ENCODE assay signal across 8 cellular contexts in genomic region chr9:35071814-35072460, GRCh38. TPM values are rescaled to one million over a fixed set of nuclear protein-coding genes. Genes with fewer than 3 reads are reported as not detected.
DNase-seq lines count a peak whose midpoint lies in the region; ATAC-seq and TF ChIP-seq lines count a peak whose summit lies in the region.

No MANE protein-coding gene starts in this region.

- peaks cover 32% of the 10 kb centered on the region for H4K20me1 ChIP-seq in MM.1S (ENCODE audit: insufficient read depth, low read length)

- peaks cover 29% of the 10 kb centered on the region for H3K4me1 Mint-ChIP-seq in progenitor cell of endocrine pancreas (ENCODE audit: low read depth)

- H3K4me3 Mint-ChIP-seq in progenitor cell of endocrine pancreas (ENCODE audit: low read depth) = peak overlapping the region; percentile 93

- H3K79me2 ChIP-seq in MM.1S (ENCODE audit: low read length) = peaks cover 75% of the 10 kb centered on the region

- DNase-seq in GM10266 (ENCODE audit: extremely low spot score) (peak; percentile 86), MM.1S (peak; percentile 79), SW 1271 (lab: John Stamatoyannopoulos, UW) (peak; percentile 46 to 64), left cardiac atrium (peak; percentile 91), progenitor cell of endocrine pancreas (ENCODE audit: low spot score, unreplicated experiment) (peak; percentile 78), upper lobe of right lung (peak; percentile 95)

- peak; percentile 43 for TF ChIP-seq CTCF in GM10266 (IDR thresholded peaks at IDR 0.05; ENCODE audit: control insufficient read depth, insufficient read depth, low read depth, missing control alignments)
- TF ChIP-seq CTCF in HEK293 (tag by site-specific recombination; IDR thresholded peaks at IDR 0.05) = peak; percentile 79; the same call in 1 of the 2 replicates
- TF ChIP-seq CTCF in MM.1S (IDR thresholded peaks at IDR 0.05; ENCODE audit: low read length) = no peak; the same call in 1 of the 2 replicates
- peak; percentile 56 for TF ChIP-seq CTCF in progenitor cell of endocrine pancreas (IDR thresholded peaks at IDR 0.05; ENCODE audit: unreplicated experiment)
- peak; percentile 46 for TF ChIP-seq CTCF in upper lobe of right lung (IDR thresholded peaks at IDR 0.05)

- H3K27me3 ChIP-seq in MM.1S (replicated peaks; ENCODE audit: insufficient read depth, low read length) = no peaks in the 10 kb centered on the region
- no peaks in the 10 kb centered on the region for H3K27me3 ChIP-seq in upper lobe of right lung

- H3K9me3 Mint-ChIP-seq in progenitor cell of endocrine pancreas (ENCODE audit: low read depth) = no peaks in the 10 kb centered on the region

- H3K27ac Mint-ChIP-seq in progenitor cell of endocrine pancreas = peak overlapping the region; percentile 99

- WGBS in adipose tissue, 3 donors = 0 to 1% (median 0%) methylated on average over 44 to 79 of the region's 79 CpGs

- H3K9ac ChIP-seq in MM.1S (ENCODE audit: low read length) = peak overlapping the region; percentile 99

- peaks cover 3% of the 10 kb centered on the region; the same call in 1 of the 2 replicates for H3K4me1 ChIP-seq in HEK293 (ENCODE audit: control insufficient read depth, insufficient read depth, low read length)
- H3K4me1 ChIP-seq in MM.1S (ENCODE audit: low read length) = peaks cover 22% of the 10 kb centered on the region
- peaks cover 32% of the 10 kb centered on the region for H3K4me1 ChIP-seq in upper lobe of right lung

- POLR2A ChIA-PET in HEK293 (lab: Yijun Ruan, JAX) = interaction anchor here (0.6 to 5.2 kb wide), 24 partner anchors 9 to 660 kb away, joined by 3 to 48 read pairs (median 5); partner anchors contain the start of genes ATOSB, CREB3, FANCG and PIGO

- peaks cover 0 to 84% of the 10 kb centered on the region in 2 experiments; a peak in 2 of 3 replicates for H3K36me3 ChIP-seq in HEK293 (ENCODE audit: control insufficient read depth in 2 of 2, insufficient read depth in 1 of 2, low read length in 2 of 2)
- H3K36me3 ChIP-seq in MM.1S (replicated peaks; ENCODE audit: insufficient read depth, low read length) = peaks cover 8% of the 10 kb centered on the region; the same call in 1 of the 2 replicates
- peaks cover 16% of the 10 kb centered on the region for H3K36me3 ChIP-seq in upper lobe of right lung

- peak overlapping the region; percentile 96 for H3K27ac ChIP-seq in HEK293 (ENCODE audit: extremely low read depth, low read depth, low read length)
- H3K27ac ChIP-seq in MM.1S (ENCODE audit: low read length) = peak overlapping the region; percentile 98
- H3K27ac ChIP-seq in adipose tissue (ENCODE audit: low read depth, low read length) = peak overlapping the region; percentile 99
- peak overlapping the region; percentile 100 for H3K27ac ChIP-seq in upper lobe of right lung

- peak overlapping the region; percentile 97; the same call in 1 of the 2 replicates for H3K4me2 ChIP-seq in MM.1S (ENCODE audit: low read depth, low read length)

- no peaks in the 10 kb centered on the region for H3K9me3 ChIP-seq in HEK293 (ENCODE audit: control insufficient read depth, insufficient read depth, low read depth, low read length)
- H3K9me3 ChIP-seq in MM.1S (replicated peaks; ENCODE audit: insufficient read depth, low read length) = no peaks in the 10 kb centered on the region
- no peaks in the 10 kb centered on the region for H3K9me3 ChIP-seq in upper lobe of right lung

- H3K4me3 ChIP-seq in HEK293 (ENCODE audit: low read depth, low read length) (peak overlapping the region; percentile 84), MM.1S (ENCODE audit: low read length) (peak overlapping the region; percentile 83), upper lobe of right lung (peak overlapping the region; percentile 98)

- H3K36me3 Mint-ChIP-seq in progenitor cell of endocrine pancreas (ENCODE audit: insufficient read depth) = peaks cover 25% of the 10 kb centered on the region

- intact Hi-C loops in left cardiac atrium (cut with DNase I) = loop anchor here in 1 of 2 donors (2.0 to 10.0 kb wide), 2 partner anchors 31 to 77 kb away; partner anchors contain the start of gene STOML2
- intact Hi-C loops in upper lobe of right lung (cut with DNase I) = no loop called here

- H3K9me2 ChIP-seq in MM.1S (replicated peaks; ENCODE audit: insufficient read depth, low read length) = no peaks in the 10 kb centered on the region

- H3F3A ChIP-seq in MM.1S (ENCODE audit: insufficient read depth, low read length) = peaks cover 57% of the 10 kb centered on the region

- peak overlapping the region; percentile 32; the same call in 1 of the 2 replicates for H2AFZ ChIP-seq in MM.1S (ENCODE audit: low read length)

- CTCF ChIA-PET in HEK293 (lab: Yijun Ruan, JAX) = interaction anchor here (0.5 to 1.7 kb wide), 11 partner anchors 9 to 514 kb away, joined by 3 to 5 read pairs (median 3); partner anchors contain the start of genes PIGO and STOML2

- no peaks in the 10 kb centered on the region for H3K27me3 Mint-ChIP-seq in progenitor cell of endocrine pancreas

- ATAC-seq in left cardiac atrium = peak; percentile 83 to 91
- peak; percentile 90 for ATAC-seq in upper lobe of right lung

TF ChIP-seq in HEK293, 187 proteins besides CTCF, POLR2A, EP300 and RAD21 (continues in another document):
- TF ChIP-seq KLF10 (tag by site-specific recombination; IDR thresholded peaks at IDR 0.05) (peak; percentile 65; the same call in 1 of the 2 replicates), HOXA7 (CRISPR knock-in tag; IDR thresholded peaks at IDR 0.05; ENCODE audit: borderline replicate concordance) (peak; percentile 8; the same call in 1 of the 2 replicates), ZFP69B (tag by site-specific recombination; IDR thresholded peaks at IDR 0.05) (0 out of 2 replicates have a peak, but pooled peaks have one; percentile 36), ZNF335 (tag by site-specific recombination; conservative IDR thresholded peaks at IDR 0.05) (peak; percentile 73), ZFP37 (tag by site-specific recombination; IDR thresholded peaks at IDR 0.05) (peak; percentile 23; the same call in 1 of the 2 replicates), ZNF660 (tag by site-specific recombination; IDR thresholded peaks at IDR 0.05) (0 out of 2 replicates have a peak, but pooled peaks have one; percentile 75), ZNF76 (tag by site-specific recombination; IDR thresholded peaks at IDR 0.05; ENCODE audit: borderline replicate concordance, low read depth) (peak; percentile 56; the same call in 1 of the 2 replicates), ZNF843 (tag by site-specific recombination; IDR thresholded peaks at IDR 0.05) (no peak), ZSCAN30 (tag by site-specific recombination; IDR thresholded peaks at IDR 0.05) (peak; percentile 35; the same call in 1 of the 2 replicates), SP3 (tag by site-specific recombination; IDR thresholded peaks at IDR 0.05) (peak; percentile 84), SP2 (tag by site-specific recombination; IDR thresholded peaks at IDR 0.05) (peak; percentile 79), ZNF423 (tag by site-specific recombination; IDR thresholded peaks at IDR 0.05) (no peak), EGR2 (tag by site-specific recombination; IDR thresholded peaks at IDR 0.05; ENCODE audit: low read depth) (no peak), ZBTB20 (tag by site-specific recombination; IDR thresholded peaks at IDR 0.05) (peak; percentile 95)
- TF ChIP-seq, protein P1, sequence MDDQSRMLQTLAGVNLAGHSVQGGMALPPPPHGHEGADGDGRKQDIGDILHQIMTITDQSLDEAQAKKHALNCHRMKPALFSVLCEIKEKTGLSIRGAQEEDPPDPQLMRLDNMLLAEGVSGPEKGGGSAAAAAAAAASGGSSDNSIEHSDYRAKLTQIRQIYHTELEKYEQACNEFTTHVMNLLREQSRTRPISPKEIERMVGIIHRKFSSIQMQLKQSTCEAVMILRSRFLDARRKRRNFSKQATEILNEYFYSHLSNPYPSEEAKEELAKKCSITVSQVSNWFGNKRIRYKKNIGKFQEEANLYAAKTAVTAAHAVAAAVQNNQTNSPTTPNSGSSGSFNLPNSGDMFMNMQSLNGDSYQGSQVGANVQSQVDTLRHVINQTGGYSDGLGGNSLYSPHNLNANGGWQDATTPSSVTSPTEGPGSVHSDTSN (CRISPR knock-in tag; IDR thresholded peaks at IDR 0.05) = peak; percentile 7; the same call in 1 of the 2 replicates
- TF ChIP-seq, protein P2, sequence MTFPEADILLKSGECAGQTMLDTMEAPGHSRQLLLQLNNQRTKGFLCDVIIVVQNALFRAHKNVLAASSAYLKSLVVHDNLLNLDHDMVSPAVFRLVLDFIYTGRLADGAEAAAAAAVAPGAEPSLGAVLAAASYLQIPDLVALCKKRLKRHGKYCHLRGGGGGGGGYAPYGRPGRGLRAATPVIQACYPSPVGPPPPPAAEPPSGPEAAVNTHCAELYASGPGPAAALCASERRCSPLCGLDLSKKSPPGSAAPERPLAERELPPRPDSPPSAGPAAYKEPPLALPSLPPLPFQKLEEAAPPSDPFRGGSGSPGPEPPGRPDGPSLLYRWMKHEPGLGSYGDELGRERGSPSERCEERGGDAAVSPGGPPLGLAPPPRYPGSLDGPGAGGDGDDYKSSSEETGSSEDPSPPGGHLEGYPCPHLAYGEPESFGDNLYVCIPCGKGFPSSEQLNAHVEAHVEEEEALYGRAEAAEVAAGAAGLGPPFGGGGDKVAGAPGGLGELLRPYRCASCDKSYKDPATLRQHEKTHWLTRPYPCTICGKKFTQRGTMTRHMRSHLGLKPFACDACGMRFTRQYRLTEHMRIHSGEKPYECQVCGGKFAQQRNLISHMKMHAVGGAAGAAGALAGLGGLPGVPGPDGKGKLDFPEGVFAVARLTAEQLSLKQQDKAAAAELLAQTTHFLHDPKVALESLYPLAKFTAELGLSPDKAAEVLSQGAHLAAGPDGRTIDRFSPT (tag by site-specific recombination; IDR thresholded peaks at IDR 0.05) = 0 out of 2 replicates have a peak, but pooled peaks have one; percentile 10

RNA-seq across cellular contexts. Expression of gene VCP, which starts 0.5 kb away (rescaled TPM):
- polyA plus RNA-seq in adipose tissue = 100 to 1,000 TPM in 1 of 3 donors, 10 to 100 TPM in 2; 53.4 to 148 (median 54.3) TPM
- 100 to 1,000 TPM; 171 to 234 TPM for total RNA-seq in left cardiac atrium
- 320 and 326 TPM in 2 replicates for total RNA-seq in progenitor cell of endocrine pancreas
- 185 TPM for total RNA-seq in upper lobe of right lung

RNA-seq across cellular contexts. Expression of gene FANCG, which starts 7.8 kb away (rescaled TPM):
- polyA plus RNA-seq in adipose tissue = 10 to 100 TPM in 1 of 3 donors, 1 to 10 TPM in 2; 5.6 to 12.0 (median 8.5) TPM
- total RNA-seq in left cardiac atrium = 1 to 10 TPM; 3.7 to 8.2 TPM
- total RNA-seq in progenitor cell of endocrine pancreas = 64.7 and 68.7 TPM in 2 replicates
- 9.4 TPM for total RNA-seq in upper lobe of right lung

RNA-seq across cellular contexts. Expression of gene PIGO, which starts 24.5 kb away (rescaled TPM):
- 10 to 100 TPM; 13.5 to 17.8 (median 15.0) TPM for polyA plus RNA-seq in adipose tissue
- 10 to 100 TPM; 10.9 to 11.5 TPM for total RNA-seq in left cardiac atrium
- 27.3 and 31.5 TPM in 2 replicates for total RNA-seq in progenitor cell of endocrine pancreas
- 25.2 TPM for total RNA-seq in upper lobe of right lung

RNA-seq across cellular contexts. Expression of gene STOML2, which starts 31.0 kb away (rescaled TPM):
- 100 to 1,000 TPM in 1 of 3 donors, 10 to 100 TPM in 2; 67.7 to 110 (median 79.7) TPM for polyA plus RNA-seq in adipose tissue
- total RNA-seq in left cardiac atrium = 10 to 100 TPM; 95.7 to 97.4 TPM
- 120 and 121 TPM in 2 replicates for total RNA-seq in progenitor cell of endocrine pancreas
- total RNA-seq in upper lobe of right lung = 59.4 TPM

RNA-seq across cellular contexts. Expression of gene ATOSB, which starts 43.7 kb away (rescaled TPM):
- 10 to 100 TPM in 2 of 3 donors, 1 to 10 TPM in 1; 4.7 to 16.4 (median 15.5) TPM for polyA plus RNA-seq in adipose tissue
- total RNA-seq in left cardiac atrium (10 to 100 TPM; 13.6 to 17.9 TPM), progenitor cell of endocrine pancreas (17.7 and 19.4 TPM in 2 replicates), upper lobe of right lung (20.3 TPM)

Comparison
In these comparisons a context has a peak if more than half of its experiments do, and no peak if none do; other contexts are left out.
1. Peak in every context shown above with its lines: DNase-seq, ATAC-seq, H3K4me3 ChIP-seq and H3K27ac ChIP-seq.